In the genomic region with DNA sequence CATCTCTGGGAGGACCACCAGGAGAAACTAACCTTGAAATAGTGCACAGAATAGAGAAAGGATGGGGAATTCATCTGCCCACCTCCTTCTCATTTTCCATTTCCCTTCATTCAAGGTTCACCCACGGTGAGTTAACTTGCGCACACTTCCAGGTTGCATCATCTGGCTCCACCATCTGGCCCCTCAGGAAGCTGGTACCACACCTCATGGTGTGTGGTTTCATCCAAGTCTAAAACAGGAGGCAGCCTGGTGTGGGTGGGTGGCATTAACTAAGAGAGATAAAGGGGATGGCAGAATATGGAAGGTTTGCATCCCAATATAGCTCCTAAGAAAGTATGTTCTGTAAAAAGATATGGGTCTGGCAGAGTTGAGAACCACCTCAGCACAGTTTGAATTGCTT, we compare ENCODE assay signal across 1 cellular context.
TF ChIP-seq lines count a peak whose summit lies in the region.

No MANE protein-coding gene starts in this region.

TF ChIP-seq in K562, 482 proteins besides CTCF, POLR2A, EP300 and RAD21:
- TF ChIP-seq, protein P1, sequence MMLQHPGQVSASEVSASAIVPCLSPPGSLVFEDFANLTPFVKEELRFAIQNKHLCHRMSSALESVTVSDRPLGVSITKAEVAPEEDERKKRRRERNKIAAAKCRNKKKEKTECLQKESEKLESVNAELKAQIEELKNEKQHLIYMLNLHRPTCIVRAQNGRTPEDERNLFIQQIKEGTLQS (IDR thresholded peaks at IDR 0.05), result 0 out of 2 replicates have a peak, but pooled peaks have one; percentile 16
- TF ChIP-seq, protein P1 (CRISPR knock-in tag; conservative IDR thresholded peaks at IDR 0.05), result no peak
- no peak for TF ChIP-seq RBM22 (IDR thresholded peaks at IDR 0.05; ENCODE audit: low read depth, low read length, poor library complexity, severe bottlenecking)
